In genomic region chr20:44959082-44959895, GRCh38 we compare ENCODE assay signal across 8 cellular contexts. TPM values are rescaled to one million over a fixed set of nuclear protein-coding genes. Genes with fewer than 3 reads are reported as not detected.
DNase-seq lines count a peak whose midpoint lies in the region; ATAC-seq and TF ChIP-seq lines count a peak whose summit lies in the region.

No MANE protein-coding gene starts in this region.

- no peaks in the 10 kb centered on the region for H3K9me3 Mint-ChIP-seq in activated CD4-positive, alpha-beta memory T cell treated with anti-CD3 and anti-CD28 coated beads, Interleukin-2, amount 10 ng/mL, durations not matched to agents 7 days and 5 days
- H3K9me3 Mint-ChIP-seq in naive thymus-derived CD4-positive, alpha-beta T cell: peaks cover 0 to 1% (median 0%) of the 10 kb centered on the region in 11 donors
- H3K9me3 Mint-ChIP-seq in stimulated activated naive CD8-positive, alpha-beta T cell treated with anti-CD3 and anti-CD28 coated beads, Interleukin-15, Interleukin-2, amounts not matched to agents 100 ng/mL and 50 ng/mL, for 24 hours: no peaks in the 10 kb centered on the region

- H3K4me3 Mint-ChIP-seq in activated CD4-positive, alpha-beta memory T cell treated with anti-CD3 and anti-CD28 coated beads, Interleukin-2, amount 10 ng/mL, durations not matched to agents 7 days and 5 days: peak overlapping the region; percentile 95
- peak overlapping the region; percentile 84 to 100 (median 96) for H3K4me3 Mint-ChIP-seq in naive thymus-derived CD4-positive, alpha-beta T cell
- H3K4me3 Mint-ChIP-seq in stimulated activated naive CD8-positive, alpha-beta T cell treated with anti-CD3 and anti-CD28 coated beads, Interleukin-15, Interleukin-2, amounts not matched to agents 100 ng/mL and 50 ng/mL, for 24 hours: peak overlapping the region; percentile 99

- H3K27me3 ChIP-seq in MG63: no peaks in the 10 kb centered on the region
- no peaks in the 10 kb centered on the region for H3K27me3 ChIP-seq in naive thymus-derived CD4-positive, alpha-beta T cell (ENCODE audit: control insufficient read depth in 2 of 2, insufficient read depth in 2 of 2, low read length in 2 of 2)

- peak; percentile 91 for DNase-seq in activated effector memory CD4-positive, alpha-beta T cell treated with anti-CD3 and anti-CD28 coated beads, Interleukin-2, amount 50 U/mL, for 16 hours
- DNase-seq in activated effector memory CD4-positive, alpha-beta T cell treated with Interleukin-2 at 50 U/mL for 16 hours: no peak
- DNase-seq in MG63: peak; percentile 66
- DNase-seq in activated CD4-positive, alpha-beta memory T cell treated with anti-CD3 and anti-CD28 coated beads, Interleukin-2, amount 10 ng/mL, durations not matched to agents 7 days and 5 days: peak; percentile 54
- DNase-seq in epithelial cell of esophagus (ENCODE audit: low read depth): peak; percentile 88
- peak in 8 of 9 donors; percentile 34 to 70 (median 48) for DNase-seq in naive thymus-derived CD4-positive, alpha-beta T cell

- peak overlapping the region; percentile 75 for H3K27ac ChIP-seq in naive thymus-derived CD4-positive, alpha-beta T cell (ENCODE audit: low read depth, low read length)

- H3K9me3 ChIP-seq in MG63: no peaks in the 10 kb centered on the region
- H3K9me3 ChIP-seq in naive thymus-derived CD4-positive, alpha-beta T cell (ENCODE audit: control insufficient read depth in 2 of 3, low read length in 3 of 3): no peaks in the 10 kb centered on the region

- H3K4me3 ChIP-seq in MG63: peak overlapping the region; percentile 74
- H3K4me3 ChIP-seq in epithelial cell of esophagus (ENCODE audit: low read length): peak overlapping the region; percentile 68
- peak overlapping the region; percentile 71 for H3K4me3 ChIP-seq in naive thymus-derived CD4-positive, alpha-beta T cell (ENCODE audit: low read length)

- peaks cover 37% of the 10 kb centered on the region for H3K36me3 Mint-ChIP-seq in activated CD4-positive, alpha-beta memory T cell treated with anti-CD3 and anti-CD28 coated beads, Interleukin-2, amount 10 ng/mL, durations not matched to agents 7 days and 5 days (ENCODE audit: low read depth)
- peaks cover under 1 to 29% (median 7%) of the 10 kb centered on the region in 5 donors for H3K36me3 Mint-ChIP-seq in naive thymus-derived CD4-positive, alpha-beta T cell
- peaks cover 56% of the 10 kb centered on the region for H3K36me3 Mint-ChIP-seq in stimulated activated naive CD8-positive, alpha-beta T cell treated with anti-CD3 and anti-CD28 coated beads, Interleukin-15, Interleukin-2, amounts not matched to agents 100 ng/mL and 50 ng/mL, for 24 hours (ENCODE audit: low read depth)

- peaks cover 45% of the 10 kb centered on the region for H3K36me3 ChIP-seq in MG63
- peaks cover 0 to 23% (median 9%) of the 10 kb centered on the region in 3 experiments for H3K36me3 ChIP-seq in naive thymus-derived CD4-positive, alpha-beta T cell (ENCODE audit: control insufficient read depth in 2 of 3, insufficient read depth in 3 of 3, low read length in 3 of 3)

- H3K27me3 Mint-ChIP-seq in activated CD4-positive, alpha-beta memory T cell treated with anti-CD3 and anti-CD28 coated beads, Interleukin-2, amount 10 ng/mL, durations not matched to agents 7 days and 5 days: no peaks in the 10 kb centered on the region
- no peaks in the 10 kb centered on the region for H3K27me3 Mint-ChIP-seq in naive thymus-derived CD4-positive, alpha-beta T cell
- H3K27me3 Mint-ChIP-seq in stimulated activated naive CD8-positive, alpha-beta T cell treated with anti-CD3 and anti-CD28 coated beads, Interleukin-15, Interleukin-2, amounts not matched to agents 100 ng/mL and 50 ng/mL, for 24 hours: no peaks in the 10 kb centered on the region

- peaks cover 68% of the 10 kb centered on the region for H3K4me1 Mint-ChIP-seq in activated CD4-positive, alpha-beta memory T cell treated with anti-CD3 and anti-CD28 coated beads, Interleukin-2, amount 10 ng/mL, durations not matched to agents 7 days and 5 days
- H3K4me1 Mint-ChIP-seq in naive thymus-derived CD4-positive, alpha-beta T cell: peaks cover 28 to 67% (median 55%) of the 10 kb centered on the region in 7 donors
- peaks cover 90% of the 10 kb centered on the region for H3K4me1 Mint-ChIP-seq in stimulated activated naive CD8-positive, alpha-beta T cell treated with anti-CD3 and anti-CD28 coated beads, Interleukin-15, Interleukin-2, amounts not matched to agents 100 ng/mL and 50 ng/mL, for 24 hours (ENCODE audit: low read depth)

- peak overlapping the region; percentile 84 for H3K27ac Mint-ChIP-seq in activated CD4-positive, alpha-beta memory T cell treated with anti-CD3 and anti-CD28 coated beads, Interleukin-2, amount 10 ng/mL, durations not matched to agents 7 days and 5 days
- peak overlapping the region; percentile 79 to 98 (median 93) for H3K27ac Mint-ChIP-seq in naive thymus-derived CD4-positive, alpha-beta T cell
- peak overlapping the region; percentile 99 for H3K27ac Mint-ChIP-seq in stimulated activated naive CD8-positive, alpha-beta T cell treated with anti-CD3 and anti-CD28 coated beads, Interleukin-15, Interleukin-2, amounts not matched to agents 100 ng/mL and 50 ng/mL, for 24 hours

- ATAC-seq in naive thymus-derived CD4-positive, alpha-beta T cell: peak; percentile 77
- no peak for ATAC-seq in GM18873 (IDR thresholded peaks at IDR 0.05; ENCODE audit: low FRiP score, unreplicated experiment)

- no peak for TF ChIP-seq CTCF in epithelial cell of esophagus (IDR thresholded peaks at IDR 0.05; ENCODE audit: insufficient read depth, low read depth, low read length, missing control alignments)

- CTCF ChIA-PET in activated CD4-positive, alpha-beta memory T cell treated with anti-CD3 and anti-CD28 coated beads, Interleukin-2, amount 10 ng/mL, durations not matched to agents 7 days and 5 days (lab: Charles Lee): interaction anchor here (0.8 to 1.9 kb wide), 7 partner anchors 8 to 70 kb away, joined by 3 to 5 read pairs (median 4); no protein-coding TSS in a partner anchor
- CTCF ChIA-PET in naive thymus-derived CD4-positive, alpha-beta T cell (lab: Charles Lee): interaction anchor here (0.7 to 1.8 kb wide), 7 partner anchors 9 to 335 kb away, joined by 3 to 9 read pairs (median 4); no protein-coding TSS in a partner anchor

- H3K4me1 ChIP-seq in naive thymus-derived CD4-positive, alpha-beta T cell (ENCODE audit: control insufficient read depth in 2 of 2, insufficient read depth in 2 of 2, low read length in 2 of 2): peaks cover 21 to 24% of the 10 kb centered on the region in 2 donors

- POLR2A ChIA-PET in activated CD4-positive, alpha-beta memory T cell treated with anti-CD3 and anti-CD28 coated beads, Interleukin-2, amount 10 ng/mL, durations not matched to agents 7 days and 5 days (lab: Charles Lee): interaction anchor here (0.7 to 3.6 kb wide), 13 partner anchors 7 to 456 kb away, joined by 3 to 36 read pairs (median 3); partner anchors contain the start of genes PIGT and YWHAB
- POLR2A ChIA-PET in naive thymus-derived CD4-positive, alpha-beta T cell (lab: Charles Lee): interaction anchor here (0.5 to 2.3 kb wide), 12 partner anchors 12 to 74 kb away, joined by 3 to 18 read pairs (median 3); partner anchors contain the start of genes PABPC1L and YWHAB

- intact Hi-C loops in naive thymus-derived CD4-positive, alpha-beta T cell (cut with micrococcal nuclease): loop anchor here (2.0 to 5.0 kb wide), 2 partner anchors 33 to 138 kb away; no protein-coding TSS in a partner anchor

RNA-seq across cellular contexts. Expression of gene TOMM34, which starts 0.9 kb away (rescaled TPM):
- 63.9 and 75.9 TPM in 2 replicates for total RNA-seq in MG63 (2014; rRNA removed; shearing (Covaris generic); ENCODE audit: low replicate concordance)
- total RNA-seq in activated CD4-positive, alpha-beta memory T cell treated with anti-CD3 and anti-CD28 coated beads, Interleukin-2, amount 10 ng/mL, durations not matched to agents 7 days and 5 days: 10 to 100 TPM; 16.0 to 16.4 TPM
- 10 to 100 TPM in 1 of 5 experiments, 1 to 10 TPM in 4; 7.0 to 22.5 (median 8.6) TPM for total RNA-seq in naive thymus-derived CD4-positive, alpha-beta T cell
- polyA plus RNA-seq in naive thymus-derived CD4-positive, alpha-beta T cell: 10 to 100 TPM; 15.1 to 30.2 TPM

RNA-seq across cellular contexts. Expression of gene STK4, which starts 7.0 kb away (rescaled TPM):
- total RNA-seq in MG63 (2014; rRNA removed; shearing (Covaris generic); ENCODE audit: low replicate concordance): 9.8 and 15.7 TPM in 2 replicates
- 100 to 1,000 TPM; 204 to 213 TPM for total RNA-seq in activated CD4-positive, alpha-beta memory T cell treated with anti-CD3 and anti-CD28 coated beads, Interleukin-2, amount 10 ng/mL, durations not matched to agents 7 days and 5 days
- 100 to 1,000 TPM; 207 to 383 (median 267) TPM for total RNA-seq in naive thymus-derived CD4-positive, alpha-beta T cell
- 100 to 1,000 TPM; 175 to 241 TPM for polyA plus RNA-seq in naive thymus-derived CD4-positive, alpha-beta T cell

RNA-seq across cellular contexts. Expression of gene PABPC1L, which starts 49.4 kb away (rescaled TPM):
- total RNA-seq in MG63 (2014; rRNA removed; shearing (Covaris generic); ENCODE audit: low replicate concordance): 9.1 and 10.0 TPM in 2 replicates
- 10 to 100 TPM; 57.9 to 58.9 TPM for total RNA-seq in activated CD4-positive, alpha-beta memory T cell treated with anti-CD3 and anti-CD28 coated beads, Interleukin-2, amount 10 ng/mL, durations not matched to agents 7 days and 5 days
- total RNA-seq in naive thymus-derived CD4-positive, alpha-beta T cell: 10 to 100 TPM; 34.0 to 71.7 (median 59.0) TPM
- 1 to 10 TPM; 1.3 to 1.8 TPM for polyA plus RNA-seq in naive thymus-derived CD4-positive, alpha-beta T cell

Comparison
In these comparisons a context has a peak if more than half of its experiments do, and no peak if none do; other contexts are left out.
1. RNA of gene STK4, which starts 7.0 kb away (total RNA-seq): 207 to 383 TPM in naive thymus-derived CD4-positive, alpha-beta T cell and 204 to 213 TPM in activated CD4-positive, alpha-beta memory T cell treated with anti-CD3 and anti-CD28 coated beads, Interleukin-2, amount 10 ng/mL, durations not matched to agents 7 days and 5 days; 9.8 to 15.7 TPM in MG63; every median in the first group is over 10 times any median in the second.
2. Peak in every context shown above with its lines, with median percentiles within 50 percentile points of each other: H3K4me3 ChIP-seq, H3K27ac Mint-ChIP-seq and H3K4me3 Mint-ChIP-seq.